Comparison of ENCODE assay signal across 8 cellular contexts in genomic region chr2:27664245-27664574, GRCh38. TPM values are rescaled to one million over a fixed set of nuclear protein-coding genes. Genes with fewer than 3 reads are reported as not detected.
DNase-seq lines count a peak whose midpoint lies in the region; ATAC-seq and TF ChIP-seq lines count a peak whose summit lies in the region.

No MANE protein-coding gene starts in this region.

- TF ChIP-seq CTCF in heart left ventricle (IDR thresholded peaks at IDR 0.05) (no peak), PC-3 (conservative IDR thresholded peaks at IDR 0.05; ENCODE audit: low read depth, low read length) (no peak; the same call in 1 of the 2 replicates), endothelial cell (IDR thresholded peaks at IDR 0.05; ENCODE audit: unreplicated experiment) (no peak)

- H3K9me2 ChIP-seq in PC-3 (replicated peaks; ENCODE audit: low read length): no peaks in the 10 kb centered on the region

- peaks cover 0 to 42% (median 27%) of the 10 kb centered on the region in 12 donors for H3K4me1 ChIP-seq in heart left ventricle
- H3K4me1 ChIP-seq in PC-3 (ENCODE audit: insufficient read depth, low read length): peaks cover 36% of the 10 kb centered on the region
- peaks cover 20% of the 10 kb centered on the region for H3K4me1 ChIP-seq in neuron (ENCODE audit: insufficient read depth, low read length)

- peak overlapping the region; percentile 100 for H3K4me3 Mint-ChIP-seq in endothelial cell (ENCODE audit: unreplicated experiment)

- no peak for TF ChIP-seq POLR2A in heart left ventricle (IDR thresholded peaks at IDR 0.05)

- peak overlapping the region; percentile 82 for H3K9ac ChIP-seq in PC-3 (ENCODE audit: low read length)

- H3F3A ChIP-seq in PC-3 (ENCODE audit: low read length, unreplicated experiment): no peaks in the 10 kb centered on the region

- H3K79me2 ChIP-seq in PC-3 (ENCODE audit: low read length): peaks cover 54% of the 10 kb centered on the region

- peak overlapping the region; percentile 43 for H3K27ac Mint-ChIP-seq in endothelial cell (ENCODE audit: unreplicated experiment)

- no peaks in the 10 kb centered on the region for H3K9me3 Mint-ChIP-seq in endothelial cell (ENCODE audit: unreplicated experiment)

- H3K4me1 Mint-ChIP-seq in endothelial cell (ENCODE audit: unreplicated experiment): peaks cover 32% of the 10 kb centered on the region

- ATAC-seq in heart left ventricle (peak in 2 of 4 donors; percentile 2 to 6), Right ventricle myocardium inferior (no peak), PC-3 (peak; percentile 31), GM21381 (IDR thresholded peaks at IDR 0.05; ENCODE audit: unreplicated experiment) (no peak)

- DNase-seq in heart left ventricle: no peak
- no peak for DNase-seq in Right ventricle myocardium inferior (ENCODE audit: missing footprints)
- no peak for DNase-seq in PC-3
- DNase-seq in endothelial cell (ENCODE audit: low spot score): no peak
- DNase-seq in DMS153 (lab: John Stamatoyannopoulos, UW): no peak
- no peak for DNase-seq in NCI-H187 treated with DMSO at 0.1 percent for 48 hours (lab: John Stamatoyannopoulos, UW)

- POLR2A ChIA-PET in PC-3 (lab: Charles Lee; ENCODE audit: unreplicated experiment): no interaction called here

- peak overlapping the region; percentile 83 to 95 (median 92) for H3K27ac ChIP-seq in heart left ventricle
- no peak overlapping the region; the same call in 1 of the 2 replicates for H3K27ac ChIP-seq in PC-3 (ENCODE audit: low read length)

- 4 to 12% (median 4%) methylated on average over 17 to 22 of the region's 22 CpGs for WGBS in heart left ventricle, 4 donors

- H3K9me3 ChIP-seq in heart left ventricle (no peaks in the 10 kb centered on the region), PC-3 (ENCODE audit: low read length) (no peaks in the 10 kb centered on the region), neuron (ENCODE audit: low read length) (no peaks in the 10 kb centered on the region)

- peak overlapping the region; percentile 98 for H3K4me2 ChIP-seq in PC-3 (ENCODE audit: low read length)

- H3K27me3 Mint-ChIP-seq in endothelial cell (ENCODE audit: unreplicated experiment): peaks cover 3% of the 10 kb centered on the region

- H3K36me3 Mint-ChIP-seq in endothelial cell (ENCODE audit: low read depth, unreplicated experiment): peaks cover 22% of the 10 kb centered on the region

- H3K4me3 ChIP-seq in heart left ventricle: peak overlapping the region; percentile 66 to 94 (median 86)
- peak overlapping the region; percentile 95 for H3K4me3 ChIP-seq in PC-3 (ENCODE audit: low read length)
- H3K4me3 ChIP-seq in neuron (ENCODE audit: low read length): peak overlapping the region; percentile 62

- CTCF ChIA-PET in PC-3 (lab: Charles Lee): interaction anchor here (0.6 kb wide), 1 partner anchor 710 kb away, joined by 9 read pairs; no protein-coding TSS in a partner anchor

- H4K20me1 ChIP-seq in PC-3 (ENCODE audit: low read length): no peaks in the 10 kb centered on the region

- H3K27me3 ChIP-seq in heart left ventricle (no peaks in the 10 kb centered on the region), PC-3 (ENCODE audit: low read length) (no peaks in the 10 kb centered on the region), neuron (ENCODE audit: insufficient read depth, low read length) (no peaks in the 10 kb centered on the region)

- no TSS peak for BruUV-seq in PC-3 (replicated peaks; lab: Mats Ljungman, UMichigan)

- intact Hi-C loops in heart left ventricle (cut with DNase I) (no loop called here), Right ventricle myocardium inferior (cut with DNase I) (no loop called here), PC-3 (cut with micrococcal nuclease) (no loop called here)

- H3K36me3 ChIP-seq in heart left ventricle (peaks cover 0 to 69% (median 57%) of the 10 kb centered on the region in 9 donors), PC-3 (ENCODE audit: low read depth, low read length) (peaks cover 29% of the 10 kb centered on the region), neuron (ENCODE audit: insufficient read depth, low read length) (peaks cover 46% of the 10 kb centered on the region)

- H2AFZ ChIP-seq in PC-3 (ENCODE audit: low read length): peak overlapping the region; percentile 91
- peak overlapping the region; percentile 76 for H2AFZ ChIP-seq in neuron (ENCODE audit: low read depth, low read length)

RNA-seq across cellular contexts. Expression of gene SLC4A1AP, which starts 0.5 kb away (rescaled TPM):
- total RNA-seq in heart left ventricle (10 to 100 TPM; 19.2 to 25.6 (median 22.4) TPM), Right ventricle myocardium inferior (20.6 TPM), PC-3 (2014; rRNA removed) (29.1 and 30.3 TPM in 2 replicates), endothelial cell (ENCODE audit: unreplicated experiment) (19.8 TPM)
- polyA plus RNA-seq in heart left ventricle: 10 to 100 TPM; 14.9 to 27.8 TPM

RNA-seq across cellular contexts. Expression of gene SUPT7L, which starts 0.8 kb away (rescaled TPM):
- total RNA-seq in heart left ventricle (10 to 100 TPM; 18.6 to 29.5 (median 27.0) TPM), Right ventricle myocardium inferior (26.3 TPM), PC-3 (2014; rRNA removed) (23.4 and 27.2 TPM in 2 replicates), endothelial cell (ENCODE audit: unreplicated experiment) (39.1 TPM)
- polyA plus RNA-seq in heart left ventricle: 10 to 100 TPM; 21.0 to 22.4 TPM

RNA-seq across cellular contexts. Expression of gene GPN1, which starts 35.4 kb away (rescaled TPM):
- 10 to 100 TPM; 14.4 to 22.3 (median 19.4) TPM for total RNA-seq in heart left ventricle
- 10 to 100 TPM; 10.1 to 35.9 TPM for polyA plus RNA-seq in heart left ventricle
- 18.9 TPM for total RNA-seq in Right ventricle myocardium inferior
- total RNA-seq in PC-3 (2014; rRNA removed): 40.9 and 46.8 TPM in 2 replicates
- total RNA-seq in endothelial cell (ENCODE audit: unreplicated experiment): 39.7 TPM

RNA-seq across cellular contexts. Expression of gene CCDC121, which starts 35.4 kb away (rescaled TPM):
- total RNA-seq in heart left ventricle: 1 to 10 TPM; 3.9 to 7.7 (median 5.8) TPM
- 1 to 10 TPM; 2.5 to 3.5 TPM for polyA plus RNA-seq in heart left ventricle
- 6.2 TPM for total RNA-seq in Right ventricle myocardium inferior
- total RNA-seq in PC-3 (2014; rRNA removed): 0.87 and 2.7 TPM in 2 replicates
- total RNA-seq in endothelial cell (ENCODE audit: unreplicated experiment): 4.7 TPM
